Comparison of ENCODE assay signal across 8 cellular contexts in the genomic region with DNA sequence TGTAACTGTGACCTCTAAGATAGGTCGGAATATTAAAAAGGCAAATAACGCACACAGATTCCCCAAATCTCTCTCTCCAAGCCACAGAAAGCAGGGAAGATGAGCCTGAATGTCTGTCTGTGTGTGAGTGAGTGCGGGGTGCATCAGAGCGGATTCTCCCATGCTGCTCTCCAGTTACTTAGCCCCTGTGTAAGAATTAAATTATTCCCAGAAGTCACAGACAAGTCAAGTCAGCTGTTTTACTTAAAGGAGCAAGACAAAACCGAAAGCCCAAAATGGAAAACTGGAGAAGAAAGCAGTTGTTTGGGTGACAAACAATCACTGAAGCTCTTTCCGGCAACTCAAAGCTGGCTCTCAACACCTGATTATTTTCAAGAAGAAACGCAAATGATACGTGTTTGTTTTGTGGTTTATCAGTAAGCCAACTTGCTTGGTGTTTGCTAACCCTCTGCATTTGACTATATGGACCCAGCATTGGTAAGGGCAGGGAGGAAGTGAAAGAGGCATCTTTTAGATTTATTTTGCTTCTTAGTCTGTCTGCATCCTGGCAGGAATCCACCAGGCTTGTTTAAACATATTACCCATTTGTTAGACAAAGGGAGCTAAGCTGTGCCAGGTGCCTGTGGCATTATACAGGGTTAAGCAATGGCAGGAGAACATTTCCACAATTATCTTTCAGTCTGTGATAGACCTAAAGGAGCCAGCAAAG.
DNase-seq lines count a peak whose midpoint lies in the region; ATAC-seq, FAIRE-seq and TF ChIP-seq lines count a peak whose summit lies in the region.

No MANE protein-coding gene starts in this region.

- H3K4me2 ChIP-seq in OCI-LY7 (ENCODE audit: low read length): no peak overlapping the region

- peaks cover 7% of the 10 kb centered on the region for H3K36me3 Mint-ChIP-seq in activated B cell treated with CpG ODN at 0.5 μM for 24 hours (ENCODE audit: low read depth)
- H3K36me3 Mint-ChIP-seq in CD4-positive, alpha-beta T cell (ENCODE audit: low read depth): no peaks in the 10 kb centered on the region

- DNase-seq in COLO668 (lab: John Stamatoyannopoulos, UW; ENCODE audit: unreplicated experiment) (peak; percentile 72), NCI-H1105 (lab: John Stamatoyannopoulos, UW) (peak; percentile 93), activated B cell treated with CpG ODN at 0.5 μM for 24 hours (no peak), pancreas (peak in 3 of 6 donors; percentile 26 to 37 (median 32)), OCI-LY7 (ENCODE audit: low spot score) (no peak)
- no peak for DNase-seq in activated CD4-positive, CD25-positive, alpha-beta regulatory T cell treated with anti-CD3 and anti-CD28 coated beads, Interleukin-2, amount 50 U/mL, for 72 hours
- DNase-seq in CD4-positive, alpha-beta T cell: no peak

- no peaks in the 10 kb centered on the region for H3K9me2 ChIP-seq in OCI-LY7 (ENCODE audit: insufficient read depth, low read length)

- H2AFZ ChIP-seq in OCI-LY7 (ENCODE audit: low read length): no peak overlapping the region

- WGBS in pancreas, 2 donors: 32 to 38% methylated on average over 8 of the region's 8 CpGs

- H3K27ac ChIP-seq in pancreas: no peak overlapping the region
- no peak overlapping the region for H3K27ac ChIP-seq in OCI-LY7 (ENCODE audit: low read depth, low read length, poor library complexity, severe bottlenecking)
- H3K27ac ChIP-seq in CD4-positive, alpha-beta T cell (ENCODE audit: low read depth, low read length): no peak overlapping the region

- no peaks in the 10 kb centered on the region for H3K79me2 ChIP-seq in OCI-LY7 (ENCODE audit: insufficient read depth, low read depth, low read length)

- no peak overlapping the region for H3K4me3 Mint-ChIP-seq in activated B cell treated with CpG ODN at 0.5 μM for 24 hours
- no peak overlapping the region for H3K4me3 Mint-ChIP-seq in CD4-positive, alpha-beta T cell

- H3K4me1 ChIP-seq in pancreas: peaks cover 0 to 10% (median 6%) of the 10 kb centered on the region in 3 donors
- H3K4me1 ChIP-seq in OCI-LY7 (ENCODE audit: insufficient read depth, low read length, poor library complexity, severe bottlenecking): no peaks in the 10 kb centered on the region

- H3K4me3 ChIP-seq in pancreas: no peak overlapping the region
- no peak overlapping the region for H3K4me3 ChIP-seq in OCI-LY7 (ENCODE audit: low read depth, low read length, poor library complexity, severe bottlenecking)

- no peaks in the 10 kb centered on the region for H3K27me3 Mint-ChIP-seq in activated B cell treated with CpG ODN at 0.5 μM for 24 hours
- no peaks in the 10 kb centered on the region for H3K27me3 Mint-ChIP-seq in CD4-positive, alpha-beta T cell

- no peak for FAIRE-seq in pancreas (lab: Jason Lieb, UNC)

- CTCF ChIA-PET in activated B cell treated with CpG ODN at 0.5 μM for 24 hours (lab: Charles Lee) (no interaction called here), OCI-LY7 (lab: Charles Lee; ENCODE audit: unreplicated experiment) (no interaction called here)
- CTCF ChIA-PET in CD4-positive, alpha-beta T cell (lab: Charles Lee): no interaction called here

- H3K4me1 Mint-ChIP-seq in activated B cell treated with CpG ODN at 0.5 μM for 24 hours: peaks cover 10% of the 10 kb centered on the region
- H3K4me1 Mint-ChIP-seq in CD4-positive, alpha-beta T cell (ENCODE audit: low read depth): no peaks in the 10 kb centered on the region

- BruUV-seq in OCI-LY7 (replicated peaks; lab: Mats Ljungman, UMichigan): no TSS peak

- no peaks in the 10 kb centered on the region for H3K9me3 Mint-ChIP-seq in activated B cell treated with CpG ODN at 0.5 μM for 24 hours
- no peaks in the 10 kb centered on the region for H3K9me3 Mint-ChIP-seq in CD4-positive, alpha-beta T cell

- H3K36me3 ChIP-seq in pancreas: no peaks in the 10 kb centered on the region
- H3K36me3 ChIP-seq in OCI-LY7 (ENCODE audit: insufficient read depth, low read length): no peaks in the 10 kb centered on the region

- POLR2A ChIA-PET in activated B cell treated with CpG ODN at 0.5 μM for 24 hours (lab: Charles Lee): no interaction called here
- POLR2A ChIA-PET in OCI-LY7 (lab: Charles Lee): interaction anchor here (0.6 kb wide), 1 partner anchor 27 kb away, joined by 3 read pairs; no protein-coding TSS in a partner anchor
- POLR2A ChIA-PET in CD4-positive, alpha-beta T cell (lab: Charles Lee): no interaction called here

- no peaks in the 10 kb centered on the region for H3K27me3 ChIP-seq in pancreas
- no peaks in the 10 kb centered on the region for H3K27me3 ChIP-seq in CD4-positive, alpha-beta T cell (ENCODE audit: control insufficient read depth, insufficient read depth, low read length)

- TF ChIP-seq CTCF in activated B cell treated with CpG ODN at 0.5 μM for 24 hours (IDR thresholded peaks at IDR 0.05) (no peak), pancreas (IDR thresholded peaks at IDR 0.05) (no peak), OCI-LY7 (conservative IDR thresholded peaks at IDR 0.05; ENCODE audit: low read length) (no peak)
- TF ChIP-seq CTCF in CD4-positive, alpha-beta T cell (IDR thresholded peaks at IDR 0.05): no peak

- no peak overlapping the region for H3K27ac Mint-ChIP-seq in activated B cell treated with CpG ODN at 0.5 μM for 24 hours
- H3K27ac Mint-ChIP-seq in CD4-positive, alpha-beta T cell: no peak overlapping the region

- no peaks in the 10 kb centered on the region for H4K20me1 ChIP-seq in OCI-LY7 (ENCODE audit: insufficient read depth, low read length)

- ATAC-seq in GM21786 (IDR thresholded peaks at IDR 0.05; ENCODE audit: unreplicated experiment): peak; percentile 97
- peak; percentile 54 for ATAC-seq in activated B cell treated with CpG ODN at 0.5 μM for 24 hours (ENCODE audit: low read depth)
- ATAC-seq in pancreas: peak; percentile 60 to 90 (median 86)
- no peak for ATAC-seq in CD4-positive, alpha-beta T cell (ENCODE audit: poor library complexity)

- no peaks in the 10 kb centered on the region for H3K9me3 ChIP-seq in pancreas
- H3K9me3 ChIP-seq in OCI-LY7 (ENCODE audit: low read length): no peaks in the 10 kb centered on the region
- H3K9me3 ChIP-seq in CD4-positive, alpha-beta T cell (ENCODE audit: control insufficient read depth, low read length): no peaks in the 10 kb centered on the region

- intact Hi-C loops in activated B cell treated with CpG ODN at 0.5 μM for 24 hours (cut with micrococcal nuclease): no loop called here
- intact Hi-C loops in pancreas (cut with DNase I): no loop called here
- intact Hi-C loops in OCI-LY7 (cut with micrococcal nuclease; ENCODE audit: unreplicated experiment): no loop called here
- intact Hi-C loops in CD4-positive, alpha-beta T cell (cut with DNase I, micrococcal nuclease): no loop called here

Comparison
In these comparisons a context has a peak if more than half of its experiments do, and no peak if none do; other contexts are left out.
1. DNase-seq: peak in COLO668 (single experiment) and NCI-H1105 (single experiment); none in activated B cell treated with CpG ODN at 0.5 μM for 24 hours (single experiment), activated CD4-positive, CD25-positive, alpha-beta regulatory T cell treated with anti-CD3 and anti-CD28 coated beads, Interleukin-2, amount 50 U/mL, for 72 hours (single experiment), OCI-LY7 (single experiment) and CD4-positive, alpha-beta T cell (0 of 10).